12 cellular contexts compared by ENCODE assay signal in the genomic region with DNA sequence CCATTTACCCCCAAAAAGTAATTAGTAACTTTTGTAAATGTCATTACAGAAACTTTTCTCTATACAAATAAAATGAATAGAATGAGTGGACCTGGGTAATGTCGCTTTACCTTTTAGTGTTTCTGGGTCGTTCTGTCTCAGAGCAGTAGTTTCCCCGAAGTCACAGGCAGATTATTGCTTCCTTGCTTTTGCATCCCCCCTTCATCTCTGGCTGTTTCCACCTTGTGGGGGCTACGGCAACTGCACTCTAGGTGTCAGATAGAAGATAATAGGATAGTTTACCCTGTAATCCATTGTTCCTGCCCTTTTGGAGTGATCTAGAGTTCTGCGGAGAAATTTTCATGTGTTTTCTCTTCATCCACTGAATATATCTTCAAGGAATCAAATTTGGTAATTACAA.
DNase-seq lines count a peak whose midpoint lies in the region; ATAC-seq, FAIRE-seq and TF ChIP-seq lines count a peak whose summit lies in the region.
"Had no signal": no experiment of that assay in that cellular context is flagged by ENCODE, and none has a peak within 500 bp of the region (broad histone marks: within the 10 kb centered on the region; RNA-seq: fewer than 3 reads in every experiment).

No MANE protein-coding gene starts in this region.

- no peak overlapping the region for H3K4me3 ChIP-seq in DND-41 (ENCODE audit: low read depth in 1 of 2, low read length in 2 of 2)
- H3K4me3 ChIP-seq in astrocyte of the cerebellum (ENCODE audit: low read depth, low read length), result no peak overlapping the region
- H3K4me3 ChIP-seq in kidney epithelial cell (ENCODE audit: low read depth, low read length), result no peak overlapping the region
- H3K4me3 ChIP-seq in small intestine (ENCODE audit: low read depth in 1 of 2, low read length in 2 of 2), result no peak overlapping the region
- H3K4me3 ChIP-seq: sigmoid colon had no signal

- no peak overlapping the region for H2AFZ ChIP-seq in DND-41 (ENCODE audit: low read depth, low read length)

- intact Hi-C loops in sciatic nerve (cut with DNase I), result no loop called here

- no peaks in the 10 kb centered on the region for H3K79me2 ChIP-seq in DND-41 (ENCODE audit: insufficient read depth, low read length)

- FAIRE-seq in small intestine (lab: Jason Lieb, UNC), result no peak

- H3K4me1 ChIP-seq in DND-41 (ENCODE audit: insufficient read depth, low read length), result no peaks in the 10 kb centered on the region
- no peaks in the 10 kb centered on the region for H3K4me1 ChIP-seq in small intestine (ENCODE audit: control insufficient read depth in 2 of 2, insufficient read depth in 1 of 2, low read depth in 1 of 2, low read length in 1 of 2)
- H3K4me1 ChIP-seq: sigmoid colon had no signal

- H3K9ac ChIP-seq in DND-41 (ENCODE audit: low read depth, low read length), result no peak overlapping the region

- no peak overlapping the region for H3K4me2 ChIP-seq in DND-41 (ENCODE audit: insufficient read depth, low read length)

- no peaks in the 10 kb centered on the region for H3K36me3 ChIP-seq in DND-41 (ENCODE audit: insufficient read depth, low read length)
- no peaks in the 10 kb centered on the region for H3K36me3 ChIP-seq in kidney epithelial cell (ENCODE audit: control insufficient read depth, insufficient read depth, low read length)
- no peaks in the 10 kb centered on the region for H3K36me3 ChIP-seq in small intestine (ENCODE audit: control insufficient read depth in 2 of 2, insufficient read depth in 2 of 2, low read length in 2 of 2)
- H3K36me3 ChIP-seq: sigmoid colon had no signal

- H3K27me3 ChIP-seq in DND-41 (ENCODE audit: insufficient read depth, low read length, poor library complexity) (no peaks in the 10 kb centered on the region), kidney epithelial cell (ENCODE audit: control insufficient read depth, insufficient read depth, low read length) (no peaks in the 10 kb centered on the region), small intestine (ENCODE audit: control insufficient read depth in 2 of 2, insufficient read depth in 2 of 2, low read length in 2 of 2) (no peaks in the 10 kb centered on the region)
- H3K27me3 ChIP-seq: sigmoid colon had no signal

- in situ Hi-C loops in astrocyte of the cerebellum (cut with HindIII; ENCODE audit: low sequenced_read_pairs), result no loop called here

- no peaks in the 10 kb centered on the region for H4K20me1 ChIP-seq in DND-41 (ENCODE audit: insufficient read depth, low read length)

- ATAC-seq in DND-41 (ENCODE audit: insufficient read depth, low read depth) (peak; percentile 59; the same call in 2 of the 3 replicates), HG03354 (IDR thresholded peaks at IDR 0.05; ENCODE audit: poor library complexity, severe bottlenecking, unreplicated experiment) (peak; percentile 60), sciatic nerve (no peak)

- WGBS in small intestine, 3 donors, result 38 to 51% (median 42%) methylated on average over 5 of the region's 5 CpGs

- H3K9me3 ChIP-seq in DND-41 (ENCODE audit: insufficient read depth, low read length, severe bottlenecking) (no peaks in the 10 kb centered on the region), small intestine (ENCODE audit: control insufficient read depth, low read depth) (no peaks in the 10 kb centered on the region)
- H3K9me3 ChIP-seq: sigmoid colon had no signal

- TF ChIP-seq CTCF in DND-41 (IDR thresholded peaks at IDR 0.05; ENCODE audit: borderline replicate concordance, extremely low read depth, low read length, poor library complexity, severe bottlenecking), result peak; percentile 54
- TF ChIP-seq CTCF in astrocyte of the cerebellum (IDR thresholded peaks at IDR 0.05; ENCODE audit: low read depth, low read length, missing control alignments), result peak; percentile 57
- TF ChIP-seq CTCF in kidney epithelial cell (IDR thresholded peaks at IDR 0.05; ENCODE audit: insufficient read depth, low read length, poor library complexity, severe bottlenecking), result peak; percentile 38

- no peak overlapping the region for H3K27ac ChIP-seq in DND-41 (ENCODE audit: low read length)
- H3K27ac ChIP-seq in small intestine (ENCODE audit: low read depth in 1 of 2, low read length in 1 of 2), result no peak overlapping the region
- H3K27ac ChIP-seq: sigmoid colon had no signal

- DNase-seq in DND-41, result peak; percentile 31
- DNase-seq in astrocyte of the cerebellum (ENCODE audit: low read depth), result no peak
- no peak for DNase-seq in kidney epithelial cell (ENCODE audit: low read depth)
- no peak for DNase-seq in sciatic nerve (ENCODE audit: low spot score)
- no peak for DNase-seq in NCI-H446 (lab: John Stamatoyannopoulos, UW)
- DNase-seq in small intestine, result no peak
- no peak for DNase-seq in AML-193 (lab: John Stamatoyannopoulos, UW)
- DNase-seq: activated effector memory CD4-positive, alpha-beta T cell treated with anti-CD3 and anti-CD28 coated beads, Interleukin-2, amount 50 U/mL, for 16 hours; C1 segment of cervical spinal cord; NCI-H1436 treated with DMSO at 0.1 percent for 48 hours; sigmoid colon had no signal
